Comparison of ENCODE assay signal across 1 cellular context in the genomic region with DNA sequence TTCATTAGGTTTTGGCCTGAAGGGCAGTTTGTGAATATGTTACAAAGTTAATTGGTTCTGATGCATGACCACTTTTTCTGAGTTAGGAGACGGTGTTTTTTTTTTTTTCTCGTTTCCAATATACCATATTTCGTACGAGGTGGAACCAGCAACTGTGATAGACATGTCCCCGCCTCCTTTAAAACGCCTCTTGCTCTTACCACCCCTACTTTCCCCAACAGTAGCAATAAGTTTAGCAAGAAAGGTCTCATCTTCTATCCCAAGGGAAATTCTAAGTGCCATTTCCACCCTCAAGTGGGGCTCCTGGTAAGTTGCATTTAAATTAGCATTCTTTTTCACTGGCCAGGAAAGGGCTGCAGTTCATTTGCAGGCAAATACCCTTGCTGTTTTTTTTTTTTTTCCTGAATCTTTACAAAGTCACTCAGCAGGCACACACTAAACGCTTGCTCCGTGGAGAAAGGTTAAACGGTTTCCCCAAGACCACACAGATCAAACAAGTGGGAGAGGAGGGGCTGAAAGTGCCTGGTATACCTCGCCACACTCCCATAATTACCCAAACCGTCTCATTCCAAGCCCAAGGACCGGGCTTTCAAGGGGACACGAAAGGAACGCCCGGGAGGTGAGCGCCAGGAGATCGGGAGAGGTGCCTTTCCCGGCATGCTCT.
TF ChIP-seq lines count a peak whose summit lies in the region.

No MANE protein-coding gene starts in this region.

TF ChIP-seq in GM23338, 12 proteins besides CTCF, POLR2A, EP300 and RAD21 (continued from another document):
- TF ChIP-seq, protein P1, sequence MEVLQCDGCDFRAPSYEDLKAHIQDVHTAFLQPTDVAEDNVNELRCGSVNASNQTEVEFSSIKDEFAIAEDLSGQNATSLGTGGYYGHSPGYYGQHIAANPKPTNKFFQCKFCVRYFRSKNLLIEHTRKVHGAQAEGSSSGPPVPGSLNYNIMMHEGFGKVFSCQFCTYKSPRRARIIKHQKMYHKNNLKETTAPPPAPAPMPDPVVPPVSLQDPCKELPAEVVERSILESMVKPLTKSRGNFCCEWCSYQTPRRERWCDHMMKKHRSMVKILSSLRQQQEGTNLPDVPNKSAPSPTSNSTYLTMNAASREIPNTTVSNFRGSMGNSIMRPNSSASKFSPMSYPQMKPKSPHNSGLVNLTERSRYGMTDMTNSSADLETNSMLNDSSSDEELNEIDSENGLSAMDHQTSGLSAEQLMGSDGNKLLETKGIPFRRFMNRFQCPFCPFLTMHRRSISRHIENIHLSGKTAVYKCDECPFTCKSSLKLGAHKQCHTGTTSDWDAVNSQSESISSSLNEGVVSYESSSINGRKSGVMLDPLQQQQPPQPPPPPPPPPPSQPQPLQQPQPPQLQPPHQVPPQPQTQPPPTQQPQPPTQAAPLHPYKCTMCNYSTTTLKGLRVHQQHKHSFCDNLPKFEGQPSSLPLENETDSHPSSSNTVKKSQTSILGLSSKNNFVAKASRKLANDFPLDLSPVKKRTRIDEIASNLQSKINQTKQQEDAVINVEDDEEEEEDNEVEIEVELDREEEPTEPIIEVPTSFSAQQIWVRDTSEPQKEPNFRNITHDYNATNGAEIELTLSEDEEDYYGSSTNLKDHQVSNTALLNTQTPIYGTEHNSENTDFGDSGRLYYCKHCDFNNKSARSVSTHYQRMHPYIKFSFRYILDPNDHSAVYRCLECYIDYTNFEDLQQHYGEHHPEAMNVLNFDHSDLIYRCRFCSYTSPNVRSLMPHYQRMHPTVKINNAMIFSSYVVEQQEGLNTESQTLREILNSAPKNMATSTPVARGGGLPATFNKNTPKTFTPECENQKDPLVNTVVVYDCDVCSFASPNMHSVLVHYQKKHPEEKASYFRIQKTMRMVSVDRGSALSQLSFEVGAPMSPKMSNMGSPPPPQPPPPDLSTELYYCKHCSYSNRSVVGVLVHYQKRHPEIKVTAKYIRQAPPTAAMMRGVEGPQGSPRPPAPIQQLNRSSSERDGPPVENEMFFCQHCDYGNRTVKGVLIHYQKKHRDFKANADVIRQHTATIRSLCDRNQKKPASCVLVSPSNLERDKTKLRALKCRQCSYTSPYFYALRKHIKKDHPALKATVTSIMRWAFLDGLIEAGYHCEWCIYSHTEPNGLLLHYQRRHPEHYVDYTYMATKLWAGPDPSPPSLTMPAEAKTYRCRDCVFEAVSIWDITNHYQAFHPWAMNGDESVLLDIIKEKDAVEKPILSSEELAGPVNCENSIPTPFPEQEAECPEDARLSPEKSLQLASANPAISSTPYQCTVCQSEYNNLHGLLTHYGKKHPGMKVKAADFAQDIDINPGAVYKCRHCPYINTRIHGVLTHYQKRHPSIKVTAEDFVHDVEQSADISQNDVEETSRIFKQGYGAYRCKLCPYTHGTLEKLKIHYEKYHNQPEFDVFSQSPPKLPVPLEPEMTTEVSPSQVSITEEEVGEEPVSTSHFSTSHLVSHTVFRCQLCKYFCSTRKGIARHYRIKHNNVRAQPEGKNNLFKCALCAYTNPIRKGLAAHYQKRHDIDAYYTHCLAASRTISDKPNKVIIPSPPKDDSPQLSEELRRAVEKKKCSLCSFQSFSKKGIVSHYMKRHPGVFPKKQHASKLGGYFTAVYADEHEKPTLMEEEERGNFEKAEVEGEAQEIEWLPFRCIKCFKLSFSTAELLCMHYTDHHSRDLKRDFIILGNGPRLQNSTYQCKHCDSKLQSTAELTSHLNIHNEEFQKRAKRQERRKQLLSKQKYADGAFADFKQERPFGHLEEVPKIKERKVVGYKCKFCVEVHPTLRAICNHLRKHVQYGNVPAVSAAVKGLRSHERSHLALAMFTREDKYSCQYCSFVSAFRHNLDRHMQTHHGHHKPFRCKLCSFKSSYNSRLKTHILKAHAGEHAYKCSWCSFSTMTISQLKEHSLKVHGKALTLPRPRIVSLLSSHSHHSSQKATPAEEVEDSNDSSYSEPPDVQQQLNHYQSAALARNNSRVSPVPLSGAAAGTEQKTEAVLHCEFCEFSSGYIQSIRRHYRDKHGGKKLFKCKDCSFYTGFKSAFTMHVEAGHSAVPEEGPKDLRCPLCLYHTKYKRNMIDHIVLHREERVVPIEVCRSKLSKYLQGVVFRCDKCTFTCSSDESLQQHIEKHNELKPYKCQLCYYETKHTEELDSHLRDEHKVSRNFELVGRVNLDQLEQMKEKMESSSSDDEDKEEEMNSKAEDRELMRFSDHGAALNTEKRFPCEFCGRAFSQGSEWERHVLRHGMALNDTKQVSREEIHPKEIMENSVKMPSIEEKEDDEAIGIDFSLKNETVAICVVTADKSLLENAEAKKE (CRISPR knock-in tag; IDR thresholded peaks at IDR 0.05), result no peak
- TF ChIP-seq CREB1 (CRISPR knock-in tag; IDR thresholded peaks at IDR 0.05; ENCODE audit: low read depth) (no peak), ZNF331 (CRISPR knock-in tag; IDR thresholded peaks at IDR 0.05; ENCODE audit: low read depth) (no peak), EZH2 (IDR thresholded peaks at IDR 0.05; ENCODE audit: low read depth, unreplicated experiment) (no peak), ZNF114 (CRISPR knock-in tag; IDR thresholded peaks at IDR 0.05) (no peak), POLR2AphosphoS5 (IDR thresholded peaks at IDR 0.05; ENCODE audit: low read depth) (no peak), JUNB (IDR thresholded peaks at IDR 0.05; ENCODE audit: unreplicated experiment) (no peak), NANOG (IDR thresholded peaks at IDR 0.05; ENCODE audit: borderline replicate concordance) (no peak)
- TF ChIP-seq, protein P2, sequence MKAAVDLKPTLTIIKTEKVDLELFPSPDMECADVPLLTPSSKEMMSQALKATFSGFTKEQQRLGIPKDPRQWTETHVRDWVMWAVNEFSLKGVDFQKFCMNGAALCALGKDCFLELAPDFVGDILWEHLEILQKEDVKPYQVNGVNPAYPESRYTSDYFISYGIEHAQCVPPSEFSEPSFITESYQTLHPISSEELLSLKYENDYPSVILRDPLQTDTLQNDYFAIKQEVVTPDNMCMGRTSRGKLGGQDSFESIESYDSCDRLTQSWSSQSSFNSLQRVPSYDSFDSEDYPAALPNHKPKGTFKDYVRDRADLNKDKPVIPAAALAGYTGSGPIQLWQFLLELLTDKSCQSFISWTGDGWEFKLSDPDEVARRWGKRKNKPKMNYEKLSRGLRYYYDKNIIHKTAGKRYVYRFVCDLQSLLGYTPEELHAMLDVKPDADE (IDR thresholded peaks at IDR 0.05), result no peak
- TF ChIP-seq, protein P3, sequence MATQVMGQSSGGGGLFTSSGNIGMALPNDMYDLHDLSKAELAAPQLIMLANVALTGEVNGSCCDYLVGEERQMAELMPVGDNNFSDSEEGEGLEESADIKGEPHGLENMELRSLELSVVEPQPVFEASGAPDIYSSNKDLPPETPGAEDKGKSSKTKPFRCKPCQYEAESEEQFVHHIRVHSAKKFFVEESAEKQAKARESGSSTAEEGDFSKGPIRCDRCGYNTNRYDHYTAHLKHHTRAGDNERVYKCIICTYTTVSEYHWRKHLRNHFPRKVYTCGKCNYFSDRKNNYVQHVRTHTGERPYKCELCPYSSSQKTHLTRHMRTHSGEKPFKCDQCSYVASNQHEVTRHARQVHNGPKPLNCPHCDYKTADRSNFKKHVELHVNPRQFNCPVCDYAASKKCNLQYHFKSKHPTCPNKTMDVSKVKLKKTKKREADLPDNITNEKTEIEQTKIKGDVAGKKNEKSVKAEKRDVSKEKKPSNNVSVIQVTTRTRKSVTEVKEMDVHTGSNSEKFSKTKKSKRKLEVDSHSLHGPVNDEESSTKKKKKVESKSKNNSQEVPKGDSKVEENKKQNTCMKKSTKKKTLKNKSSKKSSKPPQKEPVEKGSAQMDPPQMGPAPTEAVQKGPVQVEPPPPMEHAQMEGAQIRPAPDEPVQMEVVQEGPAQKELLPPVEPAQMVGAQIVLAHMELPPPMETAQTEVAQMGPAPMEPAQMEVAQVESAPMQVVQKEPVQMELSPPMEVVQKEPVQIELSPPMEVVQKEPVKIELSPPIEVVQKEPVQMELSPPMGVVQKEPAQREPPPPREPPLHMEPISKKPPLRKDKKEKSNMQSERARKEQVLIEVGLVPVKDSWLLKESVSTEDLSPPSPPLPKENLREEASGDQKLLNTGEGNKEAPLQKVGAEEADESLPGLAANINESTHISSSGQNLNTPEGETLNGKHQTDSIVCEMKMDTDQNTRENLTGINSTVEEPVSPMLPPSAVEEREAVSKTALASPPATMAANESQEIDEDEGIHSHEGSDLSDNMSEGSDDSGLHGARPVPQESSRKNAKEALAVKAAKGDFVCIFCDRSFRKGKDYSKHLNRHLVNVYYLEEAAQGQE (IDR thresholded peaks at IDR 0.05; ENCODE audit: unreplicated experiment), result no peak
TF ChIP-seq in GM23338: peak in this region for 0.
